In genomic region chr4:142406917-142407501, GRCh38 we compare ENCODE assay signal across 10 cellular contexts.
A peak's percentile ranks its signal among the peaks of the same experiment; 100 is the strongest.
DNase-seq lines count a peak whose midpoint lies in the region; ATAC-seq and TF ChIP-seq lines count a peak whose summit lies in the region.
"Had no signal": no experiment of that assay in that cellular context is flagged by ENCODE, and none has a peak within 500 bp of the region (broad histone marks: within the 10 kb centered on the region; RNA-seq: fewer than 3 reads in every experiment).

No MANE protein-coding gene starts in this region.

- no peak for TF ChIP-seq POLR2A in uterus (IDR thresholded peaks at IDR 0.05)

- ATAC-seq in heart right ventricle: no peak

- H3K27ac ChIP-seq in mesendoderm (ENCODE audit: low read depth, low read length) (no peak overlapping the region), uterus (peak overlapping the region; percentile 2 to 80), heart right ventricle (peak overlapping the region in 5 of 10 donors; percentile 65 to 85 (median 79))
- H3K27ac ChIP-seq: parathyroid adenoma had no signal

- no CpG with 5 or more reads among the region's 7 CpGs for WGBS in mesendoderm (ENCODE audit: extremely low coverage, insufficient coverage, low lambda C conversion rate)
- WGBS in heart right ventricle, 2 donors: 72 to 76% methylated on average over 7 of the region's 7 CpGs

- no peak overlapping the region for H3K4ac ChIP-seq in mesendoderm (ENCODE audit: low read depth, low read length)

- H2BK120ac ChIP-seq in mesendoderm (ENCODE audit: low read depth, low read length): peak overlapping the region; percentile 82

- no peak overlapping the region for H3K23ac ChIP-seq in mesendoderm (ENCODE audit: low read length)

- peak overlapping the region; percentile 96 for H3K4me3 Mint-ChIP-seq in activated T-helper 2 cell treated with anti-CD3 and anti-CD28 coated beads, Interferon-gamma antibody, Interleukin-2, Interleukin-4, amounts not matched to agents 10 μg/mL and 5 μg/mL and 100 μg/mL, durations not matched to agents 14 hours and 24 hours and 36 hours (ENCODE audit: low read depth)

- H4K8ac ChIP-seq in mesendoderm (ENCODE audit: low read depth, low read length): no peak overlapping the region

- H3K9me3 ChIP-seq in uterus: no peaks in the 10 kb centered on the region
- no peaks in the 10 kb centered on the region for H3K9me3 ChIP-seq in heart right ventricle

- H3K36me3 ChIP-seq in mesendoderm (ENCODE audit: control insufficient read depth, insufficient read depth, low read length) (no peaks in the 10 kb centered on the region), uterus (no peaks in the 10 kb centered on the region), heart right ventricle (no peaks in the 10 kb centered on the region)

- no peak overlapping the region for H2BK5ac ChIP-seq in mesendoderm (ENCODE audit: low read length)

- H3K27me3 ChIP-seq in mesendoderm (ENCODE audit: insufficient read depth, low read length, poor library complexity) (no peaks in the 10 kb centered on the region), uterus (no peaks in the 10 kb centered on the region), heart right ventricle (no peaks in the 10 kb centered on the region)

- H3K4me2 ChIP-seq in mesendoderm (ENCODE audit: low read length): no peak overlapping the region

- H3K36me3 Mint-ChIP-seq in activated T-helper 2 cell treated with anti-CD3 and anti-CD28 coated beads, Interferon-gamma antibody, Interleukin-2, Interleukin-4, amounts not matched to agents 10 μg/mL and 5 μg/mL and 100 μg/mL, durations not matched to agents 14 hours and 24 hours and 36 hours (ENCODE audit: low read depth): peaks cover 10% of the 10 kb centered on the region

- DNase-seq in activated naive CD4-positive, alpha-beta T cell treated with Interleukin-2 at 50 U/mL for 16 hours: peak; percentile 56
- no peak for DNase-seq in activated naive CD4-positive, alpha-beta T cell (lab: John Stamatoyannopoulos, UW)
- peak; percentile 32 for DNase-seq in activated T-helper 2 cell treated with anti-CD3 and anti-CD28 coated beads, Interferon-gamma antibody, Interleukin-2, Interleukin-4, amounts not matched to agents 10 μg/mL and 5 μg/mL and 100 μg/mL, durations not matched to agents 14 hours and 24 hours and 36 hours (ENCODE audit: low spot score)
- no peak for DNase-seq in mesendoderm
- no peak for DNase-seq in uterus
- DNase-seq in hypothalamus (lab: John Stamatoyannopoulos, UW): no peak
- no peak for DNase-seq in heart right ventricle
- DNase-seq in GM20000 (ENCODE audit: low spot score): no peak
- DNase-seq: NCI-H1417 had no signal

- H2BK15ac ChIP-seq in mesendoderm (replicated peaks; ENCODE audit: low read depth): no peak overlapping the region

- peak overlapping the region; percentile 99 for H3K27ac Mint-ChIP-seq in activated T-helper 2 cell treated with anti-CD3 and anti-CD28 coated beads, Interferon-gamma antibody, Interleukin-2, Interleukin-4, amounts not matched to agents 10 μg/mL and 5 μg/mL and 100 μg/mL, durations not matched to agents 14 hours and 24 hours and 36 hours

- H3K79me2 ChIP-seq in mesendoderm (ENCODE audit: control insufficient read depth, insufficient read depth, low read length): no peaks in the 10 kb centered on the region
- H3K79me2 ChIP-seq: parathyroid adenoma had no signal

- no peaks in the 10 kb centered on the region for H3K27me3 Mint-ChIP-seq in activated T-helper 2 cell treated with anti-CD3 and anti-CD28 coated beads, Interferon-gamma antibody, Interleukin-2, Interleukin-4, amounts not matched to agents 10 μg/mL and 5 μg/mL and 100 μg/mL, durations not matched to agents 14 hours and 24 hours and 36 hours (ENCODE audit: low read depth)

- H4K5ac ChIP-seq in mesendoderm (ENCODE audit: low read length): no peak overlapping the region

- no peak overlapping the region for H2AK5ac ChIP-seq in mesendoderm (ENCODE audit: low read length)

- H3K9ac ChIP-seq in mesendoderm (ENCODE audit: low read length): no peak overlapping the region
- H3K9ac ChIP-seq: parathyroid adenoma had no signal

- intact Hi-C loops in activated T-helper 2 cell treated with anti-CD3 and anti-CD28 coated beads, Interferon-gamma antibody, Interleukin-2, Interleukin-4, amounts not matched to agents 10 μg/mL and 5 μg/mL and 100 μg/mL, durations not matched to agents 14 hours and 24 hours and 36 hours (cut with micrococcal nuclease): loop anchor here (1.0 to 10.0 kb wide), 9 partner anchors 9 to 1105 kb away; partner anchors contain the start of gene SMARCA5
- intact Hi-C loops in uterus (cut with DNase I; ENCODE audit: low total_unique reads) (no loop called here), heart right ventricle (cut with DNase I) (loop anchor here in 2 of 10 donors (5.0 to 10.0 kb wide), 2 partner anchors 55 to 282 kb away; no protein-coding TSS in a partner anchor)

- no peaks in the 10 kb centered on the region for H3K79me1 ChIP-seq in mesendoderm (ENCODE audit: low read length)

- H3K56ac ChIP-seq in mesendoderm (ENCODE audit: low read length): no peak overlapping the region

- H3K4me1 ChIP-seq in mesendoderm (ENCODE audit: control insufficient read depth, low read depth, low read length) (peaks cover 7% of the 10 kb centered on the region), uterus (peaks cover 0 to 4% of the 10 kb centered on the region in 2 donors), heart right ventricle (peaks cover 0 to 57% (median 42%) of the 10 kb centered on the region in 9 donors)
- H3K4me1 ChIP-seq: parathyroid adenoma had no signal

- no peaks in the 10 kb centered on the region for H3K9me3 Mint-ChIP-seq in activated T-helper 2 cell treated with anti-CD3 and anti-CD28 coated beads, Interferon-gamma antibody, Interleukin-2, Interleukin-4, amounts not matched to agents 10 μg/mL and 5 μg/mL and 100 μg/mL, durations not matched to agents 14 hours and 24 hours and 36 hours

- H3K4me3 ChIP-seq in mesendoderm (ENCODE audit: low read length): no peak overlapping the region
- no peak overlapping the region for H3K4me3 ChIP-seq in uterus
- H3K4me3 ChIP-seq in heart right ventricle: no peak overlapping the region

- H3K4me1 Mint-ChIP-seq in activated T-helper 2 cell treated with anti-CD3 and anti-CD28 coated beads, Interferon-gamma antibody, Interleukin-2, Interleukin-4, amounts not matched to agents 10 μg/mL and 5 μg/mL and 100 μg/mL, durations not matched to agents 14 hours and 24 hours and 36 hours (ENCODE audit: low read depth): peaks cover 49% of the 10 kb centered on the region

- H3K18ac ChIP-seq in mesendoderm (ENCODE audit: low read length): peak overlapping the region; percentile 39

- TF ChIP-seq CTCF in uterus (IDR thresholded peaks at IDR 0.05): no peak
- TF ChIP-seq CTCF in heart right ventricle (IDR thresholded peaks at IDR 0.05): no peak
- no peak for TF ChIP-seq CTCF in GM20000 (IDR thresholded peaks at IDR 0.05; ENCODE audit: extremely low read depth, missing control alignments)

Comparison
In these comparisons a context has a peak if more than half of its experiments do, and no peak if none do; other contexts are left out.
1. DNase-seq: peak in activated naive CD4-positive, alpha-beta T cell treated with Interleukin-2 at 50 U/mL for 16 hours (single experiment) and activated T-helper 2 cell treated with anti-CD3 and anti-CD28 coated beads, Interferon-gamma antibody, Interleukin-2, Interleukin-4, amounts not matched to agents 10 μg/mL and 5 μg/mL and 100 μg/mL, durations not matched to agents 14 hours and 24 hours and 36 hours (single experiment); none in activated naive CD4-positive, alpha-beta T cell (0 of 4), mesendoderm (single experiment), uterus (0 of 2), hypothalamus (0 of 51), heart right ventricle (0 of 2) and GM20000 (single experiment).